ENCODE assay signal across 1 cellular context in the genomic region with DNA sequence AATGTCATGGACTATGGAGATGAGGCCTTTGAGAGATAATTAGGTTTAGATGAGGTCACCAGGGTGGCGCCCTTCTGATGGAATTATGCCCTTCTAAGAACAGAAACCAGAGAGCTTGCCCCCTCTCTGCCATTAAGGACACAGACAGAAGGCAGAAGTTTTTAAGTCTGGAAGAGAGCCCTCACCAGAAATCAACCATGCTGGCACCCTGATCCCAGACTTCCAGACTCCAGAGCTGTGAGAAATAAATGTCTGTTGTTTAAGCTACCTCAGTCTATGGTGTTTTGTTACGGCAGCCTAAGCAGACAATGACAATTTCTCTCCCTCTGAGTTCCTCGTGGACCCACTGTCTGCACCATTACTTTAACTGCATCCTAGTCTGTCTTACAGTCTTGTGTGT.
TF ChIP-seq lines count a peak whose summit lies in the region.

No MANE protein-coding gene starts in this region.

TF ChIP-seq in GM23338, 12 proteins besides CTCF, POLR2A, EP300 and RAD21 (continued from another document):
- TF ChIP-seq, protein P1, sequence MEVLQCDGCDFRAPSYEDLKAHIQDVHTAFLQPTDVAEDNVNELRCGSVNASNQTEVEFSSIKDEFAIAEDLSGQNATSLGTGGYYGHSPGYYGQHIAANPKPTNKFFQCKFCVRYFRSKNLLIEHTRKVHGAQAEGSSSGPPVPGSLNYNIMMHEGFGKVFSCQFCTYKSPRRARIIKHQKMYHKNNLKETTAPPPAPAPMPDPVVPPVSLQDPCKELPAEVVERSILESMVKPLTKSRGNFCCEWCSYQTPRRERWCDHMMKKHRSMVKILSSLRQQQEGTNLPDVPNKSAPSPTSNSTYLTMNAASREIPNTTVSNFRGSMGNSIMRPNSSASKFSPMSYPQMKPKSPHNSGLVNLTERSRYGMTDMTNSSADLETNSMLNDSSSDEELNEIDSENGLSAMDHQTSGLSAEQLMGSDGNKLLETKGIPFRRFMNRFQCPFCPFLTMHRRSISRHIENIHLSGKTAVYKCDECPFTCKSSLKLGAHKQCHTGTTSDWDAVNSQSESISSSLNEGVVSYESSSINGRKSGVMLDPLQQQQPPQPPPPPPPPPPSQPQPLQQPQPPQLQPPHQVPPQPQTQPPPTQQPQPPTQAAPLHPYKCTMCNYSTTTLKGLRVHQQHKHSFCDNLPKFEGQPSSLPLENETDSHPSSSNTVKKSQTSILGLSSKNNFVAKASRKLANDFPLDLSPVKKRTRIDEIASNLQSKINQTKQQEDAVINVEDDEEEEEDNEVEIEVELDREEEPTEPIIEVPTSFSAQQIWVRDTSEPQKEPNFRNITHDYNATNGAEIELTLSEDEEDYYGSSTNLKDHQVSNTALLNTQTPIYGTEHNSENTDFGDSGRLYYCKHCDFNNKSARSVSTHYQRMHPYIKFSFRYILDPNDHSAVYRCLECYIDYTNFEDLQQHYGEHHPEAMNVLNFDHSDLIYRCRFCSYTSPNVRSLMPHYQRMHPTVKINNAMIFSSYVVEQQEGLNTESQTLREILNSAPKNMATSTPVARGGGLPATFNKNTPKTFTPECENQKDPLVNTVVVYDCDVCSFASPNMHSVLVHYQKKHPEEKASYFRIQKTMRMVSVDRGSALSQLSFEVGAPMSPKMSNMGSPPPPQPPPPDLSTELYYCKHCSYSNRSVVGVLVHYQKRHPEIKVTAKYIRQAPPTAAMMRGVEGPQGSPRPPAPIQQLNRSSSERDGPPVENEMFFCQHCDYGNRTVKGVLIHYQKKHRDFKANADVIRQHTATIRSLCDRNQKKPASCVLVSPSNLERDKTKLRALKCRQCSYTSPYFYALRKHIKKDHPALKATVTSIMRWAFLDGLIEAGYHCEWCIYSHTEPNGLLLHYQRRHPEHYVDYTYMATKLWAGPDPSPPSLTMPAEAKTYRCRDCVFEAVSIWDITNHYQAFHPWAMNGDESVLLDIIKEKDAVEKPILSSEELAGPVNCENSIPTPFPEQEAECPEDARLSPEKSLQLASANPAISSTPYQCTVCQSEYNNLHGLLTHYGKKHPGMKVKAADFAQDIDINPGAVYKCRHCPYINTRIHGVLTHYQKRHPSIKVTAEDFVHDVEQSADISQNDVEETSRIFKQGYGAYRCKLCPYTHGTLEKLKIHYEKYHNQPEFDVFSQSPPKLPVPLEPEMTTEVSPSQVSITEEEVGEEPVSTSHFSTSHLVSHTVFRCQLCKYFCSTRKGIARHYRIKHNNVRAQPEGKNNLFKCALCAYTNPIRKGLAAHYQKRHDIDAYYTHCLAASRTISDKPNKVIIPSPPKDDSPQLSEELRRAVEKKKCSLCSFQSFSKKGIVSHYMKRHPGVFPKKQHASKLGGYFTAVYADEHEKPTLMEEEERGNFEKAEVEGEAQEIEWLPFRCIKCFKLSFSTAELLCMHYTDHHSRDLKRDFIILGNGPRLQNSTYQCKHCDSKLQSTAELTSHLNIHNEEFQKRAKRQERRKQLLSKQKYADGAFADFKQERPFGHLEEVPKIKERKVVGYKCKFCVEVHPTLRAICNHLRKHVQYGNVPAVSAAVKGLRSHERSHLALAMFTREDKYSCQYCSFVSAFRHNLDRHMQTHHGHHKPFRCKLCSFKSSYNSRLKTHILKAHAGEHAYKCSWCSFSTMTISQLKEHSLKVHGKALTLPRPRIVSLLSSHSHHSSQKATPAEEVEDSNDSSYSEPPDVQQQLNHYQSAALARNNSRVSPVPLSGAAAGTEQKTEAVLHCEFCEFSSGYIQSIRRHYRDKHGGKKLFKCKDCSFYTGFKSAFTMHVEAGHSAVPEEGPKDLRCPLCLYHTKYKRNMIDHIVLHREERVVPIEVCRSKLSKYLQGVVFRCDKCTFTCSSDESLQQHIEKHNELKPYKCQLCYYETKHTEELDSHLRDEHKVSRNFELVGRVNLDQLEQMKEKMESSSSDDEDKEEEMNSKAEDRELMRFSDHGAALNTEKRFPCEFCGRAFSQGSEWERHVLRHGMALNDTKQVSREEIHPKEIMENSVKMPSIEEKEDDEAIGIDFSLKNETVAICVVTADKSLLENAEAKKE (CRISPR knock-in tag; IDR thresholded peaks at IDR 0.05) = no peak
- no peak for TF ChIP-seq ZNF114 (CRISPR knock-in tag; IDR thresholded peaks at IDR 0.05)
- no peak for TF ChIP-seq EZH2phosphoT487 (IDR thresholded peaks at IDR 0.05; ENCODE audit: unreplicated experiment)
- TF ChIP-seq STAT1 (IDR thresholded peaks at IDR 0.05; ENCODE audit: unreplicated experiment) = no peak
- TF ChIP-seq NANOG (IDR thresholded peaks at IDR 0.05; ENCODE audit: borderline replicate concordance) = no peak
- TF ChIP-seq, protein P2, sequence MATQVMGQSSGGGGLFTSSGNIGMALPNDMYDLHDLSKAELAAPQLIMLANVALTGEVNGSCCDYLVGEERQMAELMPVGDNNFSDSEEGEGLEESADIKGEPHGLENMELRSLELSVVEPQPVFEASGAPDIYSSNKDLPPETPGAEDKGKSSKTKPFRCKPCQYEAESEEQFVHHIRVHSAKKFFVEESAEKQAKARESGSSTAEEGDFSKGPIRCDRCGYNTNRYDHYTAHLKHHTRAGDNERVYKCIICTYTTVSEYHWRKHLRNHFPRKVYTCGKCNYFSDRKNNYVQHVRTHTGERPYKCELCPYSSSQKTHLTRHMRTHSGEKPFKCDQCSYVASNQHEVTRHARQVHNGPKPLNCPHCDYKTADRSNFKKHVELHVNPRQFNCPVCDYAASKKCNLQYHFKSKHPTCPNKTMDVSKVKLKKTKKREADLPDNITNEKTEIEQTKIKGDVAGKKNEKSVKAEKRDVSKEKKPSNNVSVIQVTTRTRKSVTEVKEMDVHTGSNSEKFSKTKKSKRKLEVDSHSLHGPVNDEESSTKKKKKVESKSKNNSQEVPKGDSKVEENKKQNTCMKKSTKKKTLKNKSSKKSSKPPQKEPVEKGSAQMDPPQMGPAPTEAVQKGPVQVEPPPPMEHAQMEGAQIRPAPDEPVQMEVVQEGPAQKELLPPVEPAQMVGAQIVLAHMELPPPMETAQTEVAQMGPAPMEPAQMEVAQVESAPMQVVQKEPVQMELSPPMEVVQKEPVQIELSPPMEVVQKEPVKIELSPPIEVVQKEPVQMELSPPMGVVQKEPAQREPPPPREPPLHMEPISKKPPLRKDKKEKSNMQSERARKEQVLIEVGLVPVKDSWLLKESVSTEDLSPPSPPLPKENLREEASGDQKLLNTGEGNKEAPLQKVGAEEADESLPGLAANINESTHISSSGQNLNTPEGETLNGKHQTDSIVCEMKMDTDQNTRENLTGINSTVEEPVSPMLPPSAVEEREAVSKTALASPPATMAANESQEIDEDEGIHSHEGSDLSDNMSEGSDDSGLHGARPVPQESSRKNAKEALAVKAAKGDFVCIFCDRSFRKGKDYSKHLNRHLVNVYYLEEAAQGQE (IDR thresholded peaks at IDR 0.05; ENCODE audit: unreplicated experiment) = no peak
- TF ChIP-seq CREB1 (CRISPR knock-in tag; IDR thresholded peaks at IDR 0.05; ENCODE audit: low read depth) = no peak
